In the genomic region with DNA sequence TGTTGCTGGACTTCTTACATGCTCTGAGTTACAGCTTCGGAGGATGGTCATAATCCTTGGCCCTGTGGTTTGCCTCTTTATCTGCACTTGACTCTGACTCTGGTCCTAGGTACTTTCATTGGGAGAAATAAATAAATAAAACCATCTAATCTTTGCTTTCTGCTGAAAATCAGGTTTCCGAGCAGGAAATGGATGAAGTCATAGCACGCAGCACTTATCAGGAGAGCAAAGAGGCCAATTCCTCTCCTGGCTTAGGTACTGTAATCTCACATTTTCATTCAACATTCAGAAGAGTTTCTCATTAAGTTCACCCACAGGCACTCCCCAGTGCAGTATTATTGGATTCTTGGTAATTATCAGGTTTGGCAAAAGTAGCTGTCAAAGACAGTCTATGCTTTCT, we compare ENCODE assay signal across 30 cellular contexts.
"Had no signal": no experiment of that assay in that cellular context is flagged by ENCODE, and none has a peak within 500 bp of the region (broad histone marks: within the 10 kb centered on the region; RNA-seq: fewer than 3 reads in every experiment).

No MANE protein-coding gene starts in this region.

- DNase-seq: activated B cell treated with CpG ODN at 0.5 μM for 24 hours; activated CD4-positive, alpha-beta memory T cell treated with anti-CD3 and anti-CD28 coated beads for 36 hours; activated CD4-positive, alpha-beta T cell treated with anti-CD3 and anti-CD28 coated beads for 4 hours; activated CD4-positive, alpha-beta T cell treated with anti-CD3 and anti-CD28 coated beads, Interleukin-2, amount 10 ng/mL, durations not matched to agents 24 days and 14 days; activated CD4-positive, alpha-beta T cell treated with anti-CD3 and anti-CD28 coated beads, Interleukin-2, amount 50 U/mL, for 1 hour; activated CD4-positive, alpha-beta T cell treated with anti-CD3 and anti-CD28 coated beads, Interleukin-2, amount 50 U/mL, for 4 hours; activated CD4-positive, CD25-positive, alpha-beta regulatory T cell treated with anti-CD3 and anti-CD28 coated beads, Interleukin-2, amount 50 U/mL, for 72 hours; activated CD8-positive, alpha-beta memory T cell treated with anti-CD3 and anti-CD28 coated beads, Interleukin-2, amount 50 U/mL, for 4 hours; activated CD8-positive, alpha-beta T cell treated with anti-CD3 and anti-CD28 coated beads for 36 hours; activated effector memory CD4-positive, alpha-beta T cell treated with anti-CD3 and anti-CD28 coated beads, Interleukin-2, amount 50 U/mL, for 16 hours; activated gamma-delta T cell treated with Interleukin-2 at 50 U/mL for 16 hours; activated naive CD4-positive, alpha-beta T cell; activated naive CD4-positive, alpha-beta T cell treated with anti-CD3 and anti-CD28 coated beads for 36 hours; activated naive CD4-positive, alpha-beta T cell treated with anti-CD3 and anti-CD28 coated beads, Interleukin-2, amount 50 U/mL, for 16 hours; activated naive CD8-positive, alpha-beta T cell treated with anti-CD3 and anti-CD28 coated beads for 36 hours; activated T-cell treated with anti-CD3 and anti-CD28 coated beads for 4 hours; activated T-cell treated with anti-CD3 and anti-CD28 coated beads, Interleukin-2, amount 50 U/mL, for 1 hour; activated T-cell treated with anti-CD3 and anti-CD28 coated beads, Interleukin-2, amount 50 U/mL, for 4 hours; activated T-cell treated with anti-CD3 and anti-CD28 coated beads, Interleukin-2, amount 50 U/mL, for 72 hours; adrenal gland; amygdala; anterior cingulate cortex; central memory CD4-positive, alpha-beta T cell; SW 1271; T-helper 1 cell; T-helper 2 cell; T-helper 9 cell had no signal

- H3K27ac ChIP-seq: adrenal gland, ascending aorta, cardiac muscle cell, VCaP had no signal

- H3K4me3 ChIP-seq: adrenal gland, ascending aorta, cardiac muscle cell had no signal

- H3K27me3 ChIP-seq: adrenal gland, ascending aorta, cardiac muscle cell had no signal
